Comparison of ENCODE assay signal across 26 cellular contexts in the genomic region with DNA sequence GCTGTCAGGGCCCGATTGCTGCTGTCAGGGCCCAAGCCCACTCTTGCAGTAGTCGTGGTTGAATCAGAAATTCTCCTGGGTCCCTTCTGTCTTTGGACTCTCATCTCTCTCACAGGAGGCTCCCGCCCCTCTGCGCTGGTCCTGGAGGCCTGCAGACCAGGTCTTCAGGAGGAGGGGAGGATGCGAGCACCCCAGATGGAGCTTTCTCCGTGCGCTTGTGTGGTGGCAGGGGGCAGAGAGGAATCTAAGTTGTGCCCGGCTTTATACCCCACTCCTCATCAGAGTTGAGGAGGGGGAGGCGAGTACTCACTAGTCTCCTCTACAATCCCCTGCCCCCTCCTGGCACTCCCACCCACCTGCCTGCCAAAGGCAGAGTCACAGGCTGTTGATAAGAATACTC. TPM values are rescaled to one million over a fixed set of nuclear protein-coding genes. Genes with fewer than 3 reads are reported as not detected.
A peak's percentile ranks its signal among the peaks of the same experiment; 100 is the strongest.
DNase-seq lines count a peak whose midpoint lies in the region; ATAC-seq and TF ChIP-seq lines count a peak whose summit lies in the region.
"Had no signal": no experiment of that assay in that cellular context is flagged by ENCODE, and none has a peak within 500 bp of the region (broad histone marks: within the 10 kb centered on the region; RNA-seq: fewer than 3 reads in every experiment).

No MANE protein-coding gene starts in this region.

- POLR2A ChIA-PET in GM10248 (lab: Yijun Ruan, JAX), result no interaction called here

- CTCF ChIA-PET in GM10248 (lab: Yijun Ruan, JAX), result no interaction called here

- H3K36me3 ChIP-seq in RWPE2 (ENCODE audit: low read depth) (no peaks in the 10 kb centered on the region), gastrocnemius medialis (no peaks in the 10 kb centered on the region)

- peaks cover 94% of the 10 kb centered on the region for H3K27me3 Mint-ChIP-seq in mesothelial cell of epicardium (ENCODE audit: low read depth)

- H3K27ac ChIP-seq in RWPE2 (ENCODE audit: poor library complexity, severe bottlenecking), result no peak overlapping the region
- H3K27ac ChIP-seq in gastrocnemius medialis, result peak overlapping the region in 3 of 4 donors; percentile 90 to 96 (median 93)
- H3K27ac ChIP-seq: RWPE1 had no signal

- TF ChIP-seq POLR2A in gastrocnemius medialis (IDR thresholded peaks at IDR 0.05), result no peak

- H3K9me3 ChIP-seq in RWPE2 (ENCODE audit: severe bottlenecking), result no peaks in the 10 kb centered on the region
- no peaks in the 10 kb centered on the region for H3K9me3 ChIP-seq in gastrocnemius medialis

- H3K36me3 Mint-ChIP-seq in mesothelial cell of epicardium, result peaks cover 17% of the 10 kb centered on the region
- H3K36me3 Mint-ChIP-seq: CD8-positive, alpha-beta T cell had no signal

- intact Hi-C loops in gastrocnemius medialis (cut with DNase I; ENCODE audit: low total_unique reads), result loop anchor here (5.0 kb wide), 1 partner anchor 1705 kb away; no protein-coding TSS in a partner anchor

- peaks cover 60% of the 10 kb centered on the region for H3K4me1 Mint-ChIP-seq in mesothelial cell of epicardium

- H3K4me3 ChIP-seq in RWPE2 (ENCODE audit: severe bottlenecking), result no peak overlapping the region
- no peak overlapping the region for H3K4me3 ChIP-seq in gastrocnemius medialis

- DNase-seq in GM10248 (ENCODE audit: extremely low spot score) (peak; percentile 17), RWPE2 (ENCODE audit: low spot score) (peak; percentile 15), mesothelial cell of epicardium (ENCODE audit: low spot score in 2 of 2, unreplicated experiment in 2 of 2) (no peak), gastrocnemius medialis (no peak), GF-D8 (lab: John Stamatoyannopoulos, UW) (no peak), cortex of kidney (lab: John Stamatoyannopoulos, UW) (no peak), NCI-H446 treated with DMSO at 0.1 percent for 48 hours (lab: John Stamatoyannopoulos, UW) (no peak)
- DNase-seq: 8988T; AML-193; C1 segment of cervical spinal cord; CD8-positive, alpha-beta T cell; DMS153; HCEC 1CT; NCI-H1105; NCI-H146; NCI-H2029; NCI-H2227 treated with DMSO at 0.1 percent for 48 hours; NCI-H510A treated with DMSO at 0.1 percent for 48 hours; NCI-H774; NK-92 treated with Interleukin-12 subunit alpha and Interleukin-12 subunit beta, amount 100 ng/mL, for 24 hours; SIG-M5 had no signal

- H3K27me3 ChIP-seq in RWPE2 (ENCODE audit: insufficient read depth, poor library complexity, severe bottlenecking), result peaks cover 99% of the 10 kb centered on the region
- H3K27me3 ChIP-seq in gastrocnemius medialis, result no peaks in the 10 kb centered on the region

- H3K27ac Mint-ChIP-seq in mesothelial cell of epicardium, result no peak overlapping the region
- H3K27ac Mint-ChIP-seq: CD8-positive, alpha-beta T cell had no signal

- no peaks in the 10 kb centered on the region for H3K4me1 ChIP-seq in RWPE2 (ENCODE audit: insufficient read depth, poor library complexity, severe bottlenecking)
- H3K4me1 ChIP-seq in gastrocnemius medialis, result peaks cover 0 to 30% of the 10 kb centered on the region in 2 donors

- no peaks in the 10 kb centered on the region for H3K9me3 Mint-ChIP-seq in mesothelial cell of epicardium
- H3K9me3 Mint-ChIP-seq: CD8-positive, alpha-beta T cell had no signal

- ATAC-seq in RWPE2 (ENCODE audit: low read depth), result no peak
- ATAC-seq in gastrocnemius medialis, result no peak
- no peak for ATAC-seq in HG03378 (IDR thresholded peaks at IDR 0.05; ENCODE audit: unreplicated experiment)
- ATAC-seq: CD8-positive, alpha-beta T cell; SK-N-SH treated with all-trans-retinoic acid at 6 μM for 48 hours had no signal

- in situ Hi-C loops in gastrocnemius medialis (cut with MboI; ENCODE audit: low sequenced_read_pairs in 4 of 4), result no loop called here

- H3K4me3 Mint-ChIP-seq in mesothelial cell of epicardium, result peak overlapping the region; percentile 77

- TF ChIP-seq CTCF in GM10248 (IDR thresholded peaks at IDR 0.05; ENCODE audit: control extremely low read depth, extremely low read depth, low read depth, missing control alignments), result no peak
- no peak for TF ChIP-seq CTCF in RWPE2 (IDR thresholded peaks at IDR 0.05; ENCODE audit: poor library complexity, severe bottlenecking)
- TF ChIP-seq CTCF in mesothelial cell of epicardium (IDR thresholded peaks at IDR 0.05; ENCODE audit: unreplicated experiment), result no peak
- TF ChIP-seq CTCF in gastrocnemius medialis (IDR thresholded peaks at IDR 0.05 in 4 of 5, conservative IDR thresholded peaks at IDR 0.05 in 1 of 5), result no peak

RNA-seq across cellular contexts. Expression of gene EN1, which starts 10.4 kb away (rescaled TPM):
- total RNA-seq in mesothelial cell of epicardium (17.7 to 18.3 TPM (median 17.9 TPM) in 3 replicates), gastrocnemius medialis (10 to 100 TPM in 1 of 4 donors, 1 to 10 TPM in 3; 3.9 to 11.0 (median 6.7) TPM)
- total RNA-seq: CD8-positive, alpha-beta T cell; G401; HT1080 had no signal

Comparison
In these comparisons a context has a peak if more than half of its experiments do, and no peak if none do; other contexts are left out.
1. DNase-seq: peak in GM10248 (single experiment) and RWPE2 (single experiment); none in mesothelial cell of epicardium (0 of 2), gastrocnemius medialis (0 of 2), GF-D8 (single experiment), cortex of kidney (single experiment) and NCI-H446 treated with DMSO at 0.1 percent for 48 hours (single experiment).